Comparison of ENCODE assay signal across 9 cellular contexts in the genomic region with DNA sequence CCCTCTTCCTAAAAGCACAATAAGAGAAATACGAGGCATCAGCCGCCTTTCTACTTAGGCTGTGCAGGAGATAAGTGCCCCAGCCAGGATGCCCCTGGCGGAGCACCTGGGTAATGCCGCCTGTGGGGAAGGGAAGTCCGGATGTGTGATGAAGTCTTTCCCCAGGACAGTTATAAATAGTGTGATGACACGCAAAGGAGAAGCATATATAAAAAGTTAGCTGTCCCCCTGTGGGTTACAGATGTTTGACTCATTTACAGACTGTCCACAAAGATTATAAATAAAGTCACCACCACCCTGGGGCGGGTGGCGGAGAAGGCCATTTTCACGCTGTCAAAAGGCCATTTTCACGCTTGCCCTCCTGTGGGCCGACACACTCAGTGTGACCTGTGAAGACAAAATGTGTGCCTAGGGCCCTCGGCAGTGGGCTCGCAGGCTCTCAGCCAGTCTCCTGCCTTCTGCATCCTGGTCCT. TPM values are rescaled to one million over a fixed set of nuclear protein-coding genes. Genes with fewer than 3 reads are reported as not detected.
A peak's percentile ranks its signal among the peaks of the same experiment; 100 is the strongest.
DNase-seq lines count a peak whose midpoint lies in the region; ATAC-seq and TF ChIP-seq lines count a peak whose summit lies in the region.
"Had no signal": no experiment of that assay in that cellular context is flagged by ENCODE, and none has a peak within 500 bp of the region (broad histone marks: within the 10 kb centered on the region; RNA-seq: fewer than 3 reads in every experiment).

No MANE protein-coding gene starts in this region.

- peaks cover 25% of the 10 kb centered on the region for H3K27me3 Mint-ChIP-seq in activated T-cell treated with anti-CD3 and anti-CD28 coated beads, Interleukin-2, amount 50 U/mL, for 4 hours (ENCODE audit: low read depth)

- no peak overlapping the region for H3K27ac ChIP-seq in upper lobe of right lung

- H3K36me3 ChIP-seq in upper lobe of right lung: no peaks in the 10 kb centered on the region

- TF ChIP-seq CTCF in GM20000 (IDR thresholded peaks at IDR 0.05; ENCODE audit: extremely low read depth, missing control alignments) (peak; percentile 81), upper lobe of right lung (IDR thresholded peaks at IDR 0.05) (peak; percentile 59)

- intact Hi-C loops in upper lobe of right lung (cut with DNase I): no loop called here

- H3K4me3 Mint-ChIP-seq in activated T-cell treated with anti-CD3 and anti-CD28 coated beads, Interleukin-2, amount 50 U/mL, for 4 hours: no peak overlapping the region
- H3K4me3 Mint-ChIP-seq: T-cell had no signal

- H3K27me3 ChIP-seq in upper lobe of right lung: no peaks in the 10 kb centered on the region

- no peaks in the 10 kb centered on the region for H3K9me3 Mint-ChIP-seq in activated T-cell treated with anti-CD3 and anti-CD28 coated beads, Interleukin-2, amount 50 U/mL, for 4 hours
- H3K9me3 Mint-ChIP-seq: T-cell had no signal

- H3K4me3 ChIP-seq in upper lobe of right lung: no peak overlapping the region

- peaks cover 9% of the 10 kb centered on the region for H3K4me1 ChIP-seq in upper lobe of right lung

- no peaks in the 10 kb centered on the region for H3K36me3 Mint-ChIP-seq in activated T-cell treated with anti-CD3 and anti-CD28 coated beads, Interleukin-2, amount 50 U/mL, for 4 hours (ENCODE audit: insufficient read depth)
- H3K36me3 Mint-ChIP-seq: T-cell had no signal

- no peak for ATAC-seq in activated T-cell treated with anti-CD3 and anti-CD28 coated beads, Interleukin-2, amount 50 U/mL, for 4 hours
- ATAC-seq in upper lobe of right lung: no peak

- no peaks in the 10 kb centered on the region for H3K9me3 ChIP-seq in upper lobe of right lung

- peaks cover 26% of the 10 kb centered on the region for H3K4me1 Mint-ChIP-seq in activated T-cell treated with anti-CD3 and anti-CD28 coated beads, Interleukin-2, amount 50 U/mL, for 4 hours (ENCODE audit: low read depth)

- peak; percentile 10 for DNase-seq in DMS153 treated with DMSO at 0.1 percent for 48 hours (lab: John Stamatoyannopoulos, UW; ENCODE audit: unreplicated experiment)
- peak; percentile 77 for DNase-seq in GM20000 (ENCODE audit: low spot score)
- DNase-seq in NCI-H2227 (lab: John Stamatoyannopoulos, UW; ENCODE audit: unreplicated experiment): peak; percentile 71
- peak; percentile 17 for DNase-seq in activated T-cell treated with anti-CD3 and anti-CD28 coated beads, Interleukin-2, amount 50 U/mL, for 4 hours
- DNase-seq in iPS-NIHi7 (ENCODE audit: extremely low spot score): peak; percentile 72
- DNase-seq in upper lobe of right lung: no peak
- no peak for DNase-seq in NCI-H2029 (lab: John Stamatoyannopoulos, UW)
- no peak for DNase-seq in ureter (ENCODE audit: low spot score)

RNA-seq across cellular contexts. Expression of a gene that starts 6.3 kb away (rescaled TPM):
- total RNA-seq in activated T-cell treated with anti-CD3 and anti-CD28 coated beads, Interleukin-2, amount 50 U/mL, for 4 hours: under 1 TPM; 0.35 to 0.51 (median 0.45) TPM
- total RNA-seq in upper lobe of right lung (7.6 TPM), ureter (5.4 TPM)

Comparison
In these comparisons a context has a peak if more than half of its experiments do, and no peak if none do; other contexts are left out.
1. DNase-seq: peak in DMS153 treated with DMSO at 0.1 percent for 48 hours (single experiment), GM20000 (single experiment), NCI-H2227 (single experiment), activated T-cell treated with anti-CD3 and anti-CD28 coated beads, Interleukin-2, amount 50 U/mL, for 4 hours (single experiment) and iPS-NIHi7 (single experiment); none in upper lobe of right lung (single experiment), NCI-H2029 (single experiment) and ureter (single experiment).